12 cellular contexts compared by ENCODE assay signal in the genomic region with DNA sequence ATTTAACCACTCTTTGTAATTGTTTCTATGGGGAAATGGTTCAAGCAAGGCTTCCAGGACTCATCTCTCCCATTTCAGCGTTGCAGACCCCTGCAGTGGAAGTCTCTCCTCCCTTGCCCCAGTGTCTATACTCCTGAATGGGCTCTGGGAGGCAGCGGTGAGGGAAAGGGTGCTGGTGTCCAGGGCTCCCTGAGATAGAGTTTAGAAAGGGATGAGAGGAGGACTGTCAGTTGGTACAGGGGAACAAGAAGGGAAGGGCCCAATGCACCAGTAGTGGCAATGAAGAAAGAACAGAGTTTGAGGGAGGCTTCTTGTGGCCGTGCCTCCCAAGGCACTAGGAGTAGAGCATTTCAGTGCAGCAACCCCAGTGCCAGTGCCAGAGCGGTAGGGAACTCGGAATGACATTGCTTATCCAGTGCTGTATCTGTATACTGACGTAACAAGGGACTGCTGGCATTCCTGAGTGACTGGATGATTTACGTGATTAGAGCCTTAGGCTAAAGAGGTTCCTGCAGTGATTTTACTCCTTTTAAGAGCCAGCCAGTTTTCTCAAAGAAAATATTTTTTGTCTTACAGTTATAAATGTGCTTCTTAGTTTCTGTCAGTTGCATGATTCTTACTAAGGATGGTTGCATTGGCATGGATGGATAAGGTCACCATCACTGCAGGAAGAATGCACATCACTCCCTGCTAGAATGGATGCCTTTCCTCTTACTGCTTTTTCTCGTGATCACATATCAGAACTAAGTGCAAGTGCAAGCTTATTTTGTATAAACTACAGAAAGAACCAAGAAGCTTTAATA. TPM values are rescaled to one million over a fixed set of nuclear protein-coding genes. Genes with fewer than 3 reads are reported as not detected.
DNase-seq lines count a peak whose midpoint lies in the region; ATAC-seq, FAIRE-seq and TF ChIP-seq lines count a peak whose summit lies in the region.
"Had no signal": no experiment of that assay in that cellular context is flagged by ENCODE, and none has a peak within 500 bp of the region (broad histone marks: within the 10 kb centered on the region; RNA-seq: fewer than 3 reads in every experiment).

No MANE protein-coding gene starts in this region.

- no peak overlapping the region for H2AFZ ChIP-seq in keratinocyte (ENCODE audit: control insufficient read depth, low read length)

- H3K4me3 ChIP-seq in A673 (ENCODE audit: low read depth, low read length, poor library complexity, severe bottlenecking) (no peak overlapping the region), HUES64 (ENCODE audit: low read length) (no peak overlapping the region), keratinocyte (ENCODE audit: control insufficient read depth in 2 of 3, extremely low read depth in 1 of 3, insufficient read depth in 2 of 3, low read depth in 1 of 3, low read length in 3 of 3) (no peak overlapping the region)
- H3K4me3 ChIP-seq: skin epidermis had no signal

- 76% methylated on average over 8 of the region's 8 CpGs for WGBS in HUES64

- H3K9ac ChIP-seq in HUES64 (ENCODE audit: low read depth, low read length), result peak overlapping the region; percentile 41; the same call in 1 of the 2 replicates
- no peak overlapping the region for H3K9ac ChIP-seq in keratinocyte (ENCODE audit: control insufficient read depth, extremely low read depth, insufficient read depth, low read length)

- no TSS peak for BruUV-seq in A673 (replicated peaks; lab: Mats Ljungman, UMichigan)

- POLR2A ChIA-PET in A673 (lab: Charles Lee; ENCODE audit: low non-redundant PET), result no interaction called here

- intact Hi-C loops in A673 (cut with micrococcal nuclease; ENCODE audit: unreplicated experiment), result loop anchor here (10.0 kb wide), 1 partner anchor 860 kb away; no protein-coding TSS in a partner anchor

- H3K4me2 ChIP-seq in keratinocyte (ENCODE audit: control insufficient read depth, extremely low read depth, insufficient read depth, low read depth, low read length), result no peak overlapping the region

- peaks cover 13% of the 10 kb centered on the region for H3K36me3 ChIP-seq in A673 (ENCODE audit: insufficient read depth, low read length, poor library complexity, severe bottlenecking)
- H3K36me3 ChIP-seq in HUES64 (ENCODE audit: insufficient read depth, low read length), result peaks cover 42% of the 10 kb centered on the region
- H3K36me3 ChIP-seq in keratinocyte (ENCODE audit: control insufficient read depth in 2 of 2, extremely low read depth in 1 of 2, insufficient read depth in 2 of 2, low read length in 2 of 2), result peaks cover 5 to 25% of the 10 kb centered on the region in 2 experiments

- H3K27me3 ChIP-seq in A673 (replicated peaks; ENCODE audit: insufficient read depth, low read depth, low read length, poor library complexity) (no peaks in the 10 kb centered on the region), HUES64 (ENCODE audit: insufficient read depth, low read length) (no peaks in the 10 kb centered on the region), keratinocyte (ENCODE audit: control insufficient read depth, extremely low read depth, insufficient read depth, low read length) (no peaks in the 10 kb centered on the region)

- peak; percentile 81 for DNase-seq in A673 (ENCODE audit: low spot score)
- peak; percentile 67 to 90 for DNase-seq in T47D (ENCODE audit: low read depth in 1 of 2, low spot score in 1 of 2)
- DNase-seq in keratinocyte (ENCODE audit: low read depth, low spot score), result no peak
- no peak for DNase-seq in NCI-H1436 (lab: John Stamatoyannopoulos, UW)
- no peak for DNase-seq in DMS 273 (lab: John Stamatoyannopoulos, UW; ENCODE audit: unreplicated experiment)
- DNase-seq: activated naive CD4-positive, alpha-beta T cell; effector CD4-positive, alpha-beta T cell; Kasumi-1 had no signal

- H3K9me3 ChIP-seq in A673 (ENCODE audit: low read depth, low read length, poor library complexity, severe bottlenecking), result no peaks in the 10 kb centered on the region
- H3K9me3 ChIP-seq in HUES64 (ENCODE audit: insufficient read depth, low read depth, low read length), result no peaks in the 10 kb centered on the region
- no peaks in the 10 kb centered on the region for H3K9me3 ChIP-seq in keratinocyte (ENCODE audit: control insufficient read depth, low read depth, low read length)

- in situ Hi-C loops in T47D (cut with HindIII; ENCODE audit: low pct_unique_long_range_greater_than_20kb, low sequenced_read_pairs), result no loop called here

- peak; percentile 90 for FAIRE-seq in keratinocyte (lab: Jason Lieb, UNC)

- dilution Hi-C loops in keratinocyte (cut with MboI; ENCODE audit: extremely low pct_ligation_motif_present, low sequenced_read_pairs), result no loop called here

- ATAC-seq in HG03432 (IDR thresholded peaks at IDR 0.05; ENCODE audit: unreplicated experiment) (no peak), HG03571 (IDR thresholded peaks at IDR 0.05; ENCODE audit: unreplicated experiment) (no peak)

- TF ChIP-seq CTCF in A673 (conservative IDR thresholded peaks at IDR 0.05; ENCODE audit: low read depth, low read length) (peak; percentile 47), keratinocyte (optimal IDR thresholded peaks at IDR 0.05 in 1 of 3, IDR thresholded peaks at IDR 0.05 in 1 of 3, conservative IDR thresholded peaks at IDR 0.05 in 1 of 3; ENCODE audit: extremely low read depth in 1 of 3, insufficient read depth in 2 of 3, low read length in 3 of 3) (peak in 1 of 3 experiments; percentile 4)

- no peaks in the 10 kb centered on the region for H4K20me1 ChIP-seq in keratinocyte (ENCODE audit: control insufficient read depth, extremely low read depth, insufficient read depth, low read length)

- H3K4me1 ChIP-seq in A673 (ENCODE audit: insufficient read depth, low read length, poor library complexity, severe bottlenecking) (peaks cover 40% of the 10 kb centered on the region), HUES64 (ENCODE audit: insufficient read depth, low read length) (peaks cover 34% of the 10 kb centered on the region), keratinocyte (ENCODE audit: control insufficient read depth, extremely low read depth, insufficient read depth, low read length) (peaks cover 10% of the 10 kb centered on the region)

- CTCF ChIA-PET in A673 (lab: Charles Lee), result interaction anchor here (0.6 kb wide), 1 partner anchor 264 kb away, joined by 7 read pairs; no protein-coding TSS in a partner anchor

- no peak overlapping the region for H3K27ac ChIP-seq in A673 (ENCODE audit: low read depth, low read length, poor library complexity, severe bottlenecking)
- H3K27ac ChIP-seq in HUES64 (ENCODE audit: low read depth, low read length), result peak overlapping the region; percentile 71
- H3K27ac ChIP-seq in keratinocyte (ENCODE audit: control insufficient read depth, insufficient read depth, low read length), result no peak overlapping the region
- H3K27ac ChIP-seq: skin epidermis had no signal

- H3K79me2 ChIP-seq in keratinocyte (ENCODE audit: control insufficient read depth, insufficient read depth, low read length), result no peaks in the 10 kb centered on the region

- no peaks in the 10 kb centered on the region for H3K9me1 ChIP-seq in keratinocyte (ENCODE audit: control insufficient read depth, extremely low read depth, insufficient read depth, low read length)

RNA-seq across cellular contexts. Expression of a gene that starts 28.0 kb away (rescaled TPM):
- total RNA-seq in A673 (2021), result 21.9 and 22.9 TPM in 2 replicates
- 12.4 TPM for polyA plus RNA-seq in HUES64 (2013, experiment 1 of 2)
- polyA plus RNA-seq in HUES64 (2013, experiment 2 of 2), result 13.3 TPM
- polyA plus RNA-seq in keratinocyte, result 12.6 to 28.0 TPM (median 18.8 TPM) in 3 replicates
- polyA plus RNA-seq in keratinocyte (2011; ENCODE audit: low read depth), result 100 TPM
- 18.7 and 25.0 TPM in 2 replicates for polyA plus RNA-seq in keratinocyte (2011; cell fraction: cytosol; rRNA removed)
- polyA plus RNA-seq in keratinocyte (2011; cell fraction: nucleus; rRNA removed), result 14.4 and 25.8 TPM in 2 replicates
- polyA plus RNA-seq in keratinocyte (2012; ENCODE audit: low replicate concordance), result 18.5 and 23.0 TPM in 2 replicates
- polyA minus RNA-seq in keratinocyte, result 1.3 to 13.9 TPM (median 3.4 TPM) in 3 replicates
- polyA minus RNA-seq in keratinocyte (2011; cell fraction: cytosol; rRNA and poly(A)+ RNA removed), result 7.1 TPM
- polyA minus RNA-seq in keratinocyte (2011; cell fraction: nucleus; rRNA and poly(A)+ RNA removed), result 7.3 and 21.3 TPM in 2 replicates

Comparison
In these comparisons a context has a peak if more than half of its experiments do, and no peak if none do; other contexts are left out.
1. DNase-seq: peak in A673 (single experiment) and T47D (2 of 2); none in keratinocyte (single experiment), NCI-H1436 (single experiment) and DMS 273 (single experiment).